ENCODE assay signal across 24 cellular contexts in the genomic region with DNA sequence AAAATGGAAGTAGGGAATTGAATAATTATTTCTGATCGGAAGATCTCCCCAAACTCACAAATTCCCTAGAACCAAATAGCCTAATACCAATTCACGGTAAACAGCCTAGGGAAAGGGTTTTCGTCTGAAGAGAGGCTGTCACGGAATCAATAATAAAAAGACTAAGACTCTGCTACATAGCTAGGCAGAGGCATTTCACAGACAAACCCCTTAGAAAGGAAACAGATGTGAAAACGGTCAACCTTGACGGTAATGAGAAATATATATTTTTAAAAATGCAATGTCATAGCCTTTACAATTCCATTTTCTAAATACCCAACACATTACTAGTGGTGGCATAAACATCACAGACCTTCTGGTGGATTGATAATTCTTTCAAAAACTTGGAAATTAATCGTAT. TPM values are rescaled to one million over a fixed set of nuclear protein-coding genes. Genes with fewer than 3 reads are reported as not detected.
DNase-seq lines count a peak whose midpoint lies in the region; ATAC-seq and TF ChIP-seq lines count a peak whose summit lies in the region.
"Had no signal": no experiment of that assay in that cellular context is flagged by ENCODE, and none has a peak within 500 bp of the region (broad histone marks: within the 10 kb centered on the region; RNA-seq: fewer than 3 reads in every experiment).

No MANE protein-coding gene starts in this region.

- H2AFZ ChIP-seq in hepatocyte, result no peak overlapping the region
- H2AFZ ChIP-seq: PC-9 had no signal

- no peaks in the 10 kb centered on the region for H3K9me2 ChIP-seq in hepatocyte (replicated peaks; ENCODE audit: insufficient read depth)

- H2AK5ac ChIP-seq in mesendoderm (ENCODE audit: low read length), result no peak overlapping the region

- H3K9me3 ChIP-seq in WERI-Rb-1 (ENCODE audit: severe bottlenecking) (no peaks in the 10 kb centered on the region), hepatocyte (ENCODE audit: low read depth) (no peaks in the 10 kb centered on the region)
- H3K9me3 ChIP-seq: MG63 had no signal

- H3K36me3 ChIP-seq in WERI-Rb-1, result peaks cover 48% of the 10 kb centered on the region
- H3K36me3 ChIP-seq in hepatocyte (replicated peaks; ENCODE audit: insufficient read depth, low read depth), result no peaks in the 10 kb centered on the region
- no peaks in the 10 kb centered on the region for H3K36me3 ChIP-seq in mesendoderm (ENCODE audit: control insufficient read depth, insufficient read depth, low read length)
- H3K36me3 ChIP-seq: MG63 had no signal

- no peaks in the 10 kb centered on the region for H4K20me1 ChIP-seq in hepatocyte (ENCODE audit: insufficient read depth, poor library complexity, severe bottlenecking)

- no peak overlapping the region for H2BK120ac ChIP-seq in mesendoderm (ENCODE audit: low read depth, low read length)

- no peak overlapping the region for H3K56ac ChIP-seq in mesendoderm (ENCODE audit: low read length)

- no peak overlapping the region for H3K18ac ChIP-seq in mesendoderm (ENCODE audit: low read length)

- peaks cover 6% of the 10 kb centered on the region for H3K4me1 ChIP-seq in hepatocyte (ENCODE audit: insufficient read depth)
- H3K4me1 ChIP-seq in mesendoderm (ENCODE audit: control insufficient read depth, low read depth, low read length), result no peaks in the 10 kb centered on the region

- 76% methylated on average over 7 of the region's 7 CpGs for WGBS in hepatocyte (ENCODE audit: low lambda C conversion rate, missing lambda C conversion rate)
- no CpG with 5 or more reads among the region's 7 CpGs for WGBS in mesendoderm (ENCODE audit: extremely low coverage, insufficient coverage, low lambda C conversion rate)

- H3K79me2 ChIP-seq in hepatocyte (no peaks in the 10 kb centered on the region), mesendoderm (ENCODE audit: control insufficient read depth, insufficient read depth, low read length) (peaks cover 10% of the 10 kb centered on the region)

- H3K4me3 ChIP-seq in WERI-Rb-1 (ENCODE audit: low read depth, low read length), result no peak overlapping the region
- H3K4me3 ChIP-seq in hepatocyte, result no peak overlapping the region
- H3K4me3 ChIP-seq in mesendoderm (ENCODE audit: low read length), result no peak overlapping the region
- H3K4me3 ChIP-seq: MG63, PC-9, SK-N-MC had no signal

- H3K27ac ChIP-seq in WERI-Rb-1 (peak overlapping the region; percentile 85), hepatocyte (peak overlapping the region; percentile 2), mesendoderm (ENCODE audit: low read depth, low read length) (no peak overlapping the region)
- H3K27ac ChIP-seq: 22Rv1, PC-9, SK-N-MC had no signal

- H3K79me1 ChIP-seq in mesendoderm (ENCODE audit: low read length), result peaks cover 4% of the 10 kb centered on the region

- no peak overlapping the region for H4K8ac ChIP-seq in mesendoderm (ENCODE audit: low read depth, low read length)

- no peak overlapping the region for H2BK5ac ChIP-seq in mesendoderm (ENCODE audit: low read length)

- no peak for ATAC-seq in HG02970 (IDR thresholded peaks at IDR 0.05; ENCODE audit: low FRiP score, unreplicated experiment)

- H2BK15ac ChIP-seq in mesendoderm (replicated peaks; ENCODE audit: low read depth), result no peak overlapping the region

- TF ChIP-seq CTCF in WERI-Rb-1 (IDR thresholded peaks at IDR 0.05; ENCODE audit: low read depth, low read length) (no peak), hepatocyte (IDR thresholded peaks at IDR 0.05; ENCODE audit: poor library complexity) (no peak)

- H3K4me2 ChIP-seq in hepatocyte (no peak overlapping the region), mesendoderm (ENCODE audit: low read length) (no peak overlapping the region)
- H3K4me2 ChIP-seq: PC-9 had no signal

- H4K5ac ChIP-seq in mesendoderm (ENCODE audit: low read length), result no peak overlapping the region

- DNase-seq in NOMO-1 treated with DMSO at 0.1 percent for 48 hours (lab: John Stamatoyannopoulos, UW; ENCODE audit: unreplicated experiment) (peak; percentile 14), NOMO-1 treated with dmso at 0.1 percent for 144 hours (lab: John Stamatoyannopoulos, UW; ENCODE audit: unreplicated experiment) (no peak), WERI-Rb-1 (no peak), hepatocyte (ENCODE audit: low spot score) (no peak), mesendoderm (no peak), germinal center (ENCODE audit: low spot score) (no peak)
- DNase-seq in stimulated activated CD4-positive, alpha-beta T cell treated with anti-CD3 and anti-CD28 coated beads, Interleukin-1b, Interleukin-23, amount 100 ng/mL, for 48 hours, result no peak
- DNase-seq: AML-193, DMS53, EL, H7, Kasumi-1, MG63, NCI-H1048, NCI-H1417 treated with DMSO at 0.1 percent for 48 hours, NCI-H187, NCI-H446, NCI-H526 treated with DMSO at 0.1 percent for 48 hours, PC-9, RPMI8226, SHP77 treated with DMSO at 0.1 percent for 48 hours had no signal

- H3K4ac ChIP-seq in mesendoderm (ENCODE audit: low read depth, low read length), result no peak overlapping the region

- H3K27me3 ChIP-seq in WERI-Rb-1 (ENCODE audit: insufficient read depth, low read depth, severe bottlenecking), result no peaks in the 10 kb centered on the region
- H3K27me3 ChIP-seq in hepatocyte, result no peaks in the 10 kb centered on the region
- H3K27me3 ChIP-seq in mesendoderm (ENCODE audit: insufficient read depth, low read length, poor library complexity), result no peaks in the 10 kb centered on the region
- H3K27me3 ChIP-seq: MG63 had no signal

- H3K23ac ChIP-seq in mesendoderm (ENCODE audit: low read length), result no peak overlapping the region

- H3K9ac ChIP-seq in mesendoderm (ENCODE audit: low read length), result no peak overlapping the region

RNA-seq across cellular contexts. Expression of a gene that starts 28.4 kb away (rescaled TPM):
- 28.8 and 30.8 TPM in 2 replicates for total RNA-seq in hepatocyte
- polyA plus RNA-seq in hepatocyte, result 14.3 and 17.8 TPM in 2 replicates
- 61.4 TPM for polyA plus RNA-seq in mesendoderm (2013, experiment 1 of 2)
- polyA plus RNA-seq in mesendoderm (2013, experiment 2 of 2), result 61.8 TPM
- total RNA-seq: PC-9 had no signal
